8 cellular contexts compared by ENCODE assay signal in genomic region chr17:7324438-7324779, GRCh38. TPM values are rescaled to one million over a fixed set of nuclear protein-coding genes. Genes with fewer than 3 reads are reported as not detected.
"Had no signal": no experiment of that assay in that cellular context is flagged by ENCODE, and none has a peak within 500 bp of the region (broad histone marks: within the 10 kb centered on the region; RNA-seq: fewer than 3 reads in every experiment).

No MANE protein-coding gene starts in this region.

- H3K36me3 ChIP-seq: ovary had no signal

- H3K9me3 ChIP-seq: ovary, thoracic aorta had no signal

- H3K27me3 Mint-ChIP-seq: naive thymus-derived CD4-positive, alpha-beta T cell; stimulated activated naive CD8-positive, alpha-beta T cell treated with anti-CD3 and anti-CD28 coated beads, Interleukin-15, amount 100 ng/mL, for 72 hours had no signal

- H3K4me3 ChIP-seq: cardiac muscle cell, ovary, thoracic aorta had no signal

- DNase-seq: foreskin melanocyte had no signal

- H3K4me3 Mint-ChIP-seq: activated naive CD4-positive, alpha-beta T cell treated with anti-CD3 and anti-CD28 coated beads for 36 hours; naive thymus-derived CD4-positive, alpha-beta T cell; stimulated activated naive CD8-positive, alpha-beta T cell treated with anti-CD3 and anti-CD28 coated beads, Interleukin-15, amount 100 ng/mL, for 72 hours had no signal

- H3K27me3 ChIP-seq: cardiac muscle cell, ovary had no signal

- H3K27ac Mint-ChIP-seq: activated naive CD4-positive, alpha-beta T cell treated with anti-CD3 and anti-CD28 coated beads for 36 hours; stimulated activated naive CD8-positive, alpha-beta T cell treated with anti-CD3 and anti-CD28 coated beads, Interleukin-15, amount 100 ng/mL, for 72 hours had no signal

- H3K9me3 Mint-ChIP-seq: activated naive CD4-positive, alpha-beta T cell treated with anti-CD3 and anti-CD28 coated beads for 36 hours; stimulated activated naive CD8-positive, alpha-beta T cell treated with anti-CD3 and anti-CD28 coated beads, Interleukin-15, amount 100 ng/mL, for 72 hours had no signal

- H3K27ac ChIP-seq: cardiac muscle cell, ovary, thoracic aorta had no signal

RNA-seq across cellular contexts. Expression of gene ACAP1, which starts 11.9 kb away (rescaled TPM):
- total RNA-seq: endothelial cell of umbilical vein had no signal
